In genomic region chr3:115658337-115659181, GRCh38 we compare ENCODE assay signal across 8 cellular contexts. TPM values are rescaled to one million over a fixed set of nuclear protein-coding genes. Genes with fewer than 3 reads are reported as not detected.
DNase-seq lines count a peak whose midpoint lies in the region; ATAC-seq and TF ChIP-seq lines count a peak whose summit lies in the region.

No MANE protein-coding gene starts in this region.

- peak; percentile 91 for ATAC-seq in HG02798 (IDR thresholded peaks at IDR 0.05; ENCODE audit: poor library complexity, unreplicated experiment)

- H3K4me3 Mint-ChIP-seq in brain: peak overlapping the region; percentile 86 to 93 (median 90)

- no peaks in the 10 kb centered on the region for H3K27me3 Mint-ChIP-seq in brain

- peaks cover 3% of the 10 kb centered on the region for H3K36me3 Mint-ChIP-seq in brain

- H3K9me3 Mint-ChIP-seq in brain: no peaks in the 10 kb centered on the region

- peak overlapping the region; percentile 98 to 100 (median 99) for H3K27ac Mint-ChIP-seq in brain

- H3K4me3 ChIP-seq in iPS-11a (ENCODE audit: low read depth, low read length) (peak overlapping the region; percentile 50), skeletal muscle cell (ENCODE audit: low read depth, low read length) (peak overlapping the region; percentile 40)

- TF ChIP-seq POLR2A in GM15510 (IDR thresholded peaks at IDR 0.05; ENCODE audit: borderline replicate concordance, extremely low read depth, insufficient read length): peak; percentile 47

- peaks cover 97% of the 10 kb centered on the region for H3K4me1 Mint-ChIP-seq in brain

- DNase-seq in NCI-H1436 (lab: John Stamatoyannopoulos, UW) (peak; percentile 97), UCSD-AML1 (lab: John Stamatoyannopoulos, UW; ENCODE audit: unreplicated experiment) (peak; percentile 15), skeletal muscle cell (ENCODE audit: low read depth) (peak; percentile 67), KG1 (lab: John Stamatoyannopoulos, UW) (no peak)

- no peak for TF ChIP-seq CTCF in brain (conservative IDR thresholded peaks at IDR 0.05)

RNA-seq across cellular contexts. Expression of gene GAP43, which starts 35.2 kb away (rescaled TPM):
- polyA plus RNA-seq in brain (ENCODE audit: insufficient read depth, low read depth, low replicate concordance): 151 TPM
